12 cellular contexts compared by ENCODE assay signal in the genomic region with DNA sequence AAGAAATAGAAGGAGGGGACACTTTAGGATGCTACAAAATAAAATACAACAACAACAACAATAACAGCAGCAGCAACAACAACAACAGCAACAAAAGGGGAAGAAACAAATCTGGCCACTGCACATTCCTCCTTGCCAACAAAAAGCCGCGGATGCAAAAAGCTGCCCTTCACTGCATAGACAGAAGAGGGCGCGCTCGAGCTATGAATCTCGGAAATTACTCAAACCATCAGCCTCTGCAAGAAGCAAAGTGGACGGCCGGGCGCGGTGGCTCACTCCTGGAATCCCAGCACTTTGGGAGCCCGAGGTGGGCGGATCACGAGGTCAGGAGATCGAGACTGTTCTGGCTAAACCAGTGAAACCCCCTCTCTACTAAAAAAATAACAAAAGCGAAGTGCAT. TPM values are rescaled to one million over a fixed set of nuclear protein-coding genes. Genes with fewer than 3 reads are reported as not detected.
DNase-seq lines count a peak whose midpoint lies in the region; ATAC-seq, FAIRE-seq and TF ChIP-seq lines count a peak whose summit lies in the region.
"Not testable (repeated sequence)": the region's sequence is repeated elsewhere in the genome, so short reads cannot be mapped to it uniquely, and the experiment has no call there.
"Had no signal": no experiment of that assay in that cellular context is flagged by ENCODE, and none has a peak within 500 bp of the region (broad histone marks: within the 10 kb centered on the region; RNA-seq: fewer than 3 reads in every experiment).

No MANE protein-coding gene starts in this region.

- TF ChIP-seq CTCF in Panc1 (IDR thresholded peaks at IDR 0.05), result peak; percentile 31
- peak; percentile 91 for TF ChIP-seq CTCF in coronary artery (IDR thresholded peaks at IDR 0.05)
- peak; percentile 66 for TF ChIP-seq CTCF in hepatocyte (IDR thresholded peaks at IDR 0.05; ENCODE audit: poor library complexity)
- peak; percentile 49 for TF ChIP-seq CTCF in natural killer cell (IDR thresholded peaks at IDR 0.05)
- peak in 3 of 4 experiments; percentile 27 to 63 (median 31) for TF ChIP-seq CTCF in sigmoid colon (IDR thresholded peaks at IDR 0.05)
- TF ChIP-seq CTCF in upper lobe of left lung (IDR thresholded peaks at IDR 0.05), result peak in 4 of 6 experiments; percentile 11 to 78 (median 48)

- not testable (repeated sequence) for BruUV-seq in Panc1 (replicated peaks; lab: Mats Ljungman, UMichigan)

- intact Hi-C loops in Panc1 (cut with micrococcal nuclease; ENCODE audit: unreplicated experiment); natural killer cell (cut with micrococcal nuclease); sigmoid colon (cut with DNase I): not testable (repeated sequence)

- H3K4me3 Mint-ChIP-seq in natural killer cell, result not testable (repeated sequence)

- 14% methylated on average over 13 of the region's 15 CpGs for WGBS in hepatocyte (ENCODE audit: low lambda C conversion rate, missing lambda C conversion rate)
- WGBS in sigmoid colon, 2 donors, result 1 to 3% methylated on average over 10 of the region's 15 CpGs
- WGBS in upper lobe of left lung, 2 donors, result 0 to 1% methylated on average over 13 of the region's 15 CpGs

- FAIRE-seq in G401.6 (lab: Jason Lieb, UNC), result peak; percentile 78

- DNase-seq in Panc1 (ENCODE audit: low read depth, low spot score); coronary artery (ENCODE audit: low spot score); hepatocyte (ENCODE audit: low spot score); sigmoid colon; upper lobe of left lung: not testable (repeated sequence)
- DNase-seq in activated naive CD4-positive, alpha-beta T cell treated with anti-CD3 and anti-CD28 coated beads, Interleukin-2, amount 50 U/mL, for 72 hours (ENCODE audit: low spot score in 2 of 2), result peak; percentile 94 to 100
- peak; percentile 84 for DNase-seq in natural killer cell

- in situ Hi-C loops in Panc1 (cut with HindIII; ENCODE audit: low pct_unique_long_range_greater_than_20kb, low sequenced_read_pairs), result not testable (repeated sequence)

- not testable (repeated sequence) for H3K9me2 ChIP-seq in hepatocyte (replicated peaks; ENCODE audit: insufficient read depth)

- not testable (repeated sequence) for H2AFZ ChIP-seq in hepatocyte

- not testable (repeated sequence) for H3K27ac Mint-ChIP-seq in activated naive CD4-positive, alpha-beta T cell treated with anti-CD3 and anti-CD28 coated beads, Interleukin-2, amount 50 U/mL, for 72 hours; natural killer cell

- not testable (repeated sequence) for H3K4me1 ChIP-seq in Panc1 (ENCODE audit: control insufficient read depth, insufficient read depth, low read length); hepatocyte (ENCODE audit: insufficient read depth); sigmoid colon; upper lobe of left lung

- H3K27me3 ChIP-seq in Panc1 (ENCODE audit: control insufficient read depth, insufficient read depth, low read length); hepatocyte; sigmoid colon; upper lobe of left lung: not testable (repeated sequence)

- not testable (repeated sequence) for H3K36me3 ChIP-seq in Panc1 (ENCODE audit: control insufficient read depth, insufficient read depth, low read length); hepatocyte (replicated peaks; ENCODE audit: insufficient read depth, low read depth); sigmoid colon; upper lobe of left lung

- H3K4me1 Mint-ChIP-seq in natural killer cell, result not testable (repeated sequence)

- not testable (repeated sequence) for H3K9me3 Mint-ChIP-seq in activated naive CD4-positive, alpha-beta T cell treated with anti-CD3 and anti-CD28 coated beads, Interleukin-2, amount 50 U/mL, for 72 hours; natural killer cell

- ATAC-seq in Panc1; activated naive CD4-positive, alpha-beta T cell treated with anti-CD3 and anti-CD28 coated beads, Interleukin-2, amount 50 U/mL, for 72 hours; natural killer cell; upper lobe of left lung (ENCODE audit: low FRiP score in 2 of 2): not testable (repeated sequence)

- TF ChIP-seq EP300 in sigmoid colon (IDR thresholded peaks at IDR 0.05); upper lobe of left lung (IDR thresholded peaks at IDR 0.05): not testable (repeated sequence)

- not testable (repeated sequence) for TF ChIP-seq POLR2A in sigmoid colon (IDR thresholded peaks at IDR 0.05); upper lobe of left lung (IDR thresholded peaks at IDR 0.05)

- H3K4me3 ChIP-seq in Panc1 (ENCODE audit: low read depth in 2 of 2, low read length in 2 of 2); coronary artery; hepatocyte; sigmoid colon; upper lobe of left lung: not testable (repeated sequence)

- H3K79me2 ChIP-seq in hepatocyte, result not testable (repeated sequence)

- not testable (repeated sequence) for H3K27ac ChIP-seq in Panc1 (ENCODE audit: low read length); coronary artery; hepatocyte; sigmoid colon; upper lobe of left lung

- H3K4me2 ChIP-seq in hepatocyte, result not testable (repeated sequence)

- POLR2A ChIA-PET in Panc1 (lab: Charles Lee), result not testable (repeated sequence)

- CTCF ChIA-PET in Panc1 (lab: Charles Lee), result not testable (repeated sequence)

- H3K36me3 Mint-ChIP-seq in activated naive CD4-positive, alpha-beta T cell treated with anti-CD3 and anti-CD28 coated beads, Interleukin-2, amount 50 U/mL, for 72 hours; natural killer cell: not testable (repeated sequence)

- H4K20me1 ChIP-seq in hepatocyte (ENCODE audit: insufficient read depth, poor library complexity, severe bottlenecking), result not testable (repeated sequence)

- H3K9me3 ChIP-seq in Panc1 (ENCODE audit: control insufficient read depth, insufficient read depth, low read depth, low read length); hepatocyte (ENCODE audit: low read depth); sigmoid colon; upper lobe of left lung: not testable (repeated sequence)

- H3K27me3 Mint-ChIP-seq in natural killer cell (ENCODE audit: low read depth in 2 of 2), result not testable (repeated sequence)

RNA-seq across cellular contexts. Expression of a gene that starts 34.0 kb away (rescaled TPM):
- total RNA-seq in Panc1 (2021; ENCODE audit: unreplicated experiment), result 0.18 TPM
- not detected for polyA plus RNA-seq in Panc1 (2012; ENCODE audit: insufficient read length)
- total RNA-seq in activated naive CD4-positive, alpha-beta T cell treated with anti-CD3 and anti-CD28 coated beads, Interleukin-2, amount 50 U/mL, for 72 hours, result not detected
- total RNA-seq in hepatocyte, result 188 and 193 TPM in 2 replicates
- polyA plus RNA-seq in hepatocyte, result 75.7 and 120 TPM in 2 replicates
- not detected for total RNA-seq in natural killer cell
- total RNA-seq in sigmoid colon, result not detected
- polyA plus RNA-seq in sigmoid colon, result under 1 TPM in 2 of 3 donors, not detected in 1; 0.07 to 0.23 TPM
- total RNA-seq in upper lobe of left lung, result under 1 TPM in 2 of 6 donors, not detected in 4; 0.20 to 0.31 TPM
- total RNA-seq: activated CD8-positive, alpha-beta memory T cell treated with anti-CD3 and anti-CD28 coated beads for 36 hours; astrocyte; occipital lobe had no signal
- polyA plus RNA-seq: IgD-negative memory B cell had no signal

Comparison
In these comparisons a context has a peak if more than half of its experiments do, and no peak if none do; other contexts are left out.
1. CTCF ChIP-seq: peak in every context shown above with its lines; median percentile 91 in coronary artery; 66 in hepatocyte; 49 in natural killer cell; 48 in upper lobe of left lung; 31 in Panc1; 31 in sigmoid colon.
2. RNA of a gene that starts 34.0 kb away (total RNA-seq): 188 to 193 TPM in hepatocyte; 0.18 TPM in Panc1 (single experiment), not detected in activated naive CD4-positive, alpha-beta T cell treated with anti-CD3 and anti-CD28 coated beads, Interleukin-2, amount 50 U/mL, for 72 hours, not detected in natural killer cell, not detected in sigmoid colon and 0.20 to 0.31 TPM in upper lobe of left lung; every median in the first group is over 100 times any median in the second.